14 cellular contexts compared by ENCODE assay signal in genomic region chr3:39127296-39127906, GRCh38. TPM values are rescaled to one million over a fixed set of nuclear protein-coding genes. Genes with fewer than 3 reads are reported as not detected.
DNase-seq lines count a peak whose midpoint lies in the region; ATAC-seq, FAIRE-seq and TF ChIP-seq lines count a peak whose summit lies in the region.
"Had no signal": no experiment of that assay in that cellular context is flagged by ENCODE, and none has a peak within 500 bp of the region (broad histone marks: within the 10 kb centered on the region; RNA-seq: fewer than 3 reads in every experiment).

No MANE protein-coding gene starts in this region.

- no peak for TF ChIP-seq POLR2A in K562 (conservative IDR thresholded peaks at IDR 0.05)

- no peaks in the 10 kb centered on the region for H3K79me2 ChIP-seq in K562 (ENCODE audit: control insufficient read depth, insufficient read depth, low read length)

- no peaks in the 10 kb centered on the region for H3K9me3 ChIP-seq in K562 (replicated peaks; ENCODE audit: control insufficient read depth, insufficient read depth, low read depth, low read length)
- H3K9me3 ChIP-seq: gastrocnemius medialis, SK-N-SH had no signal

- POLR2A ChIA-PET in K562 (lab: Yijun Ruan, JAX), result interaction anchor here (0.6 to 4.1 kb wide), 10 partner anchors 9 to 161 kb away, joined by 3 to 21 read pairs (median 4); no protein-coding TSS in a partner anchor

- TF ChIP-seq RAD21 in K562 (CRISPR knock-in tag; conservative IDR thresholded peaks at IDR 0.05 in 1 of 2, IDR thresholded peaks at IDR 0.05 in 1 of 2), result no peak

- H3K4me3 ChIP-seq in HL-60 (replicated peaks; ENCODE audit: insufficient read depth, low read length) (no peak overlapping the region), K562 (no peak overlapping the region)
- H3K4me3 ChIP-seq: gastrocnemius medialis had no signal

- ATAC-seq in K562, result no peak

- H3K9ac ChIP-seq in K562 (ENCODE audit: insufficient read depth in 1 of 2, low read depth in 2 of 2, low read length in 2 of 2), result peak overlapping the region in 1 of 2 experiments; percentile 15; a peak in 1 of 4 replicates
- H3K9ac ChIP-seq: KMS-11, SK-N-SH had no signal

- H3K4me1 Mint-ChIP-seq in activated T-cell treated with anti-CD3 and anti-CD28 coated beads, Interleukin-2, amount 50 U/mL, for 24 hours (ENCODE audit: low read depth), result peaks cover 20% of the 10 kb centered on the region
- peaks cover 37% of the 10 kb centered on the region for H3K4me1 Mint-ChIP-seq in progenitor cell of endocrine pancreas (ENCODE audit: low read depth)

- no peaks in the 10 kb centered on the region for H3K36me3 ChIP-seq in K562 (ENCODE audit: control insufficient read depth, insufficient read depth, low read length)
- H3K36me3 ChIP-seq: gastrocnemius medialis had no signal

- no peaks in the 10 kb centered on the region for H3K9me1 ChIP-seq in K562 (ENCODE audit: control insufficient read depth, insufficient read depth, low read length)

- H2AFZ ChIP-seq in K562 (ENCODE audit: low read depth, low read length), result no peak overlapping the region

- no peaks in the 10 kb centered on the region for H3K9me3 Mint-ChIP-seq in activated T-cell treated with anti-CD3 and anti-CD28 coated beads, Interleukin-2, amount 50 U/mL, for 24 hours
- no peaks in the 10 kb centered on the region for H3K9me3 Mint-ChIP-seq in progenitor cell of endocrine pancreas (ENCODE audit: low read depth)
- H3K9me3 Mint-ChIP-seq: nephron had no signal

- DNase-seq in activated T-cell treated with anti-CD3 and anti-CD28 coated beads, Interleukin-2, amount 50 U/mL, for 24 hours, result no peak
- DNase-seq in activated T-cell treated with anti-CD3 and anti-CD28 coated beads, Interleukin-2, amount 50 U/mL, for 1 hour, result no peak
- no peak for DNase-seq in HL-60 (ENCODE audit: low read depth in 1 of 2, low spot score in 1 of 2)
- DNase-seq in K562 (ENCODE audit: extremely low read depth in 1 of 4, low spot score in 3 of 4), result no peak
- no peak for DNase-seq in progenitor cell of endocrine pancreas (ENCODE audit: low spot score, unreplicated experiment)
- DNase-seq in mesenteric fat pad (ENCODE audit: low spot score), result no peak
- DNase-seq in NCI-H1930 (lab: John Stamatoyannopoulos, UW), result no peak
- no peak for DNase-seq in NCI-H82 (lab: John Stamatoyannopoulos, UW)
- DNase-seq: amniotic stem cell, gastrocnemius medialis had no signal

- H3K27ac ChIP-seq in HL-60 (replicated peaks) (0 out of 2 replicates have a peak overlapping the region, but pooled peaks have one; percentile 29), K562 (ENCODE audit: extremely low read depth, low read depth, low read length) (no peak overlapping the region)
- H3K27ac ChIP-seq: epithelial cell of prostate, gastrocnemius medialis, KMS-11 had no signal

- no peak for TF ChIP-seq EP300 in K562 (IDR thresholded peaks at IDR 0.05; ENCODE audit: low read length)

- H4K20me1 ChIP-seq in K562 (replicated peaks; ENCODE audit: control insufficient read depth, insufficient read depth, low read length), result no peaks in the 10 kb centered on the region

- CTCF ChIA-PET in K562 (lab: Yijun Ruan, JAX; ENCODE audit: low intra/inter-chr PET ratio), result interaction anchor here (2.2 to 3.0 kb wide), 2 partner anchors 57 to 160 kb away, joined by 10 to 42 read pairs; no protein-coding TSS in a partner anchor

- intact Hi-C loops in K562 (cut with micrococcal nuclease), result loop anchor here (2.0 to 5.0 kb wide), 3 partner anchors 21 to 250 kb away; no protein-coding TSS in a partner anchor

- WGBS in K562 (ENCODE audit: insufficient coverage, low coverage, missing lambda C conversion rate), result 15% methylated on average over 7 of the region's 7 CpGs

- no TSS peak for BruUV-seq in K562 (replicated peaks; lab: Mats Ljungman, UMichigan)

- no peaks in the 10 kb centered on the region for H3K27me3 Mint-ChIP-seq in activated T-cell treated with anti-CD3 and anti-CD28 coated beads, Interleukin-2, amount 50 U/mL, for 24 hours
- H3K27me3 Mint-ChIP-seq in progenitor cell of endocrine pancreas, result no peaks in the 10 kb centered on the region

- no peaks in the 10 kb centered on the region for H3K36me3 Mint-ChIP-seq in activated T-cell treated with anti-CD3 and anti-CD28 coated beads, Interleukin-2, amount 50 U/mL, for 24 hours (ENCODE audit: low read depth)
- H3K36me3 Mint-ChIP-seq in progenitor cell of endocrine pancreas (ENCODE audit: insufficient read depth), result no peaks in the 10 kb centered on the region

- H3K4me1 ChIP-seq in K562 (replicated peaks in 1 of 2; ENCODE audit: control insufficient read depth in 2 of 2, insufficient read depth in 2 of 2, low read length in 2 of 2), result no peaks in the 10 kb centered on the region; a peak in 1 of 5 replicates
- H3K4me1 ChIP-seq: gastrocnemius medialis had no signal

- in situ Hi-C loops in K562 (cut with MboI), result loop anchor here (5.0 to 10.0 kb wide), 3 partner anchors 60 to 257 kb away; partner anchors contain the start of gene SLC25A38

- H3K27ac Mint-ChIP-seq in activated T-cell treated with anti-CD3 and anti-CD28 coated beads, Interleukin-2, amount 50 U/mL, for 24 hours, result peak overlapping the region; percentile 35
- H3K27ac Mint-ChIP-seq in progenitor cell of endocrine pancreas, result peak overlapping the region; percentile 48

- H3K27me3 ChIP-seq in HL-60 (ENCODE audit: insufficient read depth, poor library complexity, severe bottlenecking), result no peaks in the 10 kb centered on the region
- no peaks in the 10 kb centered on the region for H3K27me3 ChIP-seq in K562 (ENCODE audit: control insufficient read depth in 2 of 2, insufficient read depth in 2 of 2, low read length in 2 of 2)
- H3K27me3 ChIP-seq: gastrocnemius medialis had no signal

- no peak for FAIRE-seq in K562 (lab: Jason Lieb, UNC)

- no peak overlapping the region for H3K4me2 ChIP-seq in K562 (ENCODE audit: insufficient read depth, low read length)
- H3K4me2 ChIP-seq: KMS-11, SK-N-SH had no signal

- H3K4me3 Mint-ChIP-seq in activated T-cell treated with anti-CD3 and anti-CD28 coated beads, Interleukin-2, amount 50 U/mL, for 24 hours, result no peak overlapping the region
- no peak overlapping the region for H3K4me3 Mint-ChIP-seq in progenitor cell of endocrine pancreas (ENCODE audit: low read depth)
- H3K4me3 Mint-ChIP-seq: nephron had no signal

- no peak for TF ChIP-seq CTCF in HL-60 (IDR thresholded peaks at IDR 0.05; ENCODE audit: insufficient read depth, low read length)
- TF ChIP-seq CTCF in K562 (IDR thresholded peaks at IDR 0.05 in 2 of 3, conservative IDR thresholded peaks at IDR 0.05 in 1 of 3; ENCODE audit: insufficient read depth in 2 of 3, low read depth in 1 of 3, low read length in 3 of 3), result no peak
- no peak for TF ChIP-seq CTCF in progenitor cell of endocrine pancreas (IDR thresholded peaks at IDR 0.05; ENCODE audit: unreplicated experiment)

RNA-seq across cellular contexts. Expression of gene TTC21A, which starts 19.9 kb away (rescaled TPM):
- 7.6 and 12.4 TPM in 2 replicates for total RNA-seq in K562 (2011; cell fraction: chromatin; rRNA removed; ENCODE audit: low replicate concordance)
- total RNA-seq in K562 (2011; cell fraction: nucleolus; rRNA removed), result 5.8 and 6.7 TPM in 2 replicates
- total RNA-seq in K562 (2011; cell fraction: nucleoplasm; rRNA removed), result 5.1 and 8.2 TPM in 2 replicates
- total RNA-seq in K562 (2014; rRNA removed), result 0.36 and 0.37 TPM in 2 replicates
- 0.32 and 0.47 TPM in 2 replicates for total RNA-seq in K562 (2014; rRNA removed; fragmentation: Illumina TruSeq; extraction: Trizol)
- 0.83 and 1.2 TPM in 2 replicates for total RNA-seq in K562 (2015; rRNA removed; fragmentation: Illumina TruSeq; extraction: Trizol)
- total RNA-seq in K562 (2021), result 1.4 and 1.7 TPM in 2 replicates
- 0.84 and 1.1 TPM in 2 replicates for polyA plus RNA-seq in K562 (2011; rRNA removed)
- polyA plus RNA-seq in K562 (2011; cell fraction: cytosol; rRNA removed), result 0.66 and 1.1 TPM in 2 replicates
- 5.1 and 6.7 TPM in 2 replicates for polyA plus RNA-seq in K562 (2011; cell fraction: nucleus; rRNA removed)
- 1.3 and 2.7 TPM in 2 replicates for polyA plus RNA-seq in K562 (2012)
- 0.70 and 0.94 TPM in 2 replicates for polyA plus RNA-seq in K562 (2014; fragmentation: Illumina TruSeq; extraction: Trizol)
- polyA plus RNA-seq in K562 (2014; fragmentation: Nextera tagmentation; extraction: Ambion mirVana), result under 1 TPM; 0.22 to 0.35 TPM
- 0.93 and 1.4 TPM in 2 replicates for polyA plus RNA-seq in K562 (2014; rRNA removed)
- polyA minus RNA-seq in K562 (2011; rRNA and poly(A)+ RNA removed), result 1.3 and 2.1 TPM in 2 replicates
- polyA minus RNA-seq in K562 (2011; cell fraction: cytosol; rRNA and poly(A)+ RNA removed), result 0.67 TPM in 1 of 2 replicates, not detected in the other
- polyA minus RNA-seq in K562 (2011; cell fraction: nucleus; rRNA and poly(A)+ RNA removed), result 3.5 and 4.1 TPM in 2 replicates
- total RNA-seq in progenitor cell of endocrine pancreas, result 16.1 and 17.2 TPM in 2 replicates
- 3.1 TPM for total RNA-seq in mesenteric fat pad

RNA-seq across cellular contexts. Expression of gene GORASP1, which starts 20.0 kb away (rescaled TPM):
- 170 and 347 TPM in 2 replicates for total RNA-seq in K562 (2011; cell fraction: chromatin; rRNA removed; ENCODE audit: low replicate concordance)
- total RNA-seq in K562 (2011; cell fraction: nucleolus; rRNA removed), result 220 and 236 TPM in 2 replicates
- total RNA-seq in K562 (2011; cell fraction: nucleoplasm; rRNA removed), result 186 and 187 TPM in 2 replicates
- total RNA-seq in K562 (2014; rRNA removed) (67.6 and 83.5 TPM in 2 replicates), K562 (2014; rRNA removed; fragmentation: Illumina TruSeq; extraction: Trizol) (39.7 and 46.8 TPM in 2 replicates), K562 (2015; rRNA removed; fragmentation: Illumina TruSeq; extraction: Trizol) (65.3 and 67.6 TPM in 2 replicates), K562 (2021) (80.7 and 81.2 TPM in 2 replicates), progenitor cell of endocrine pancreas (64.3 and 72.8 TPM in 2 replicates), mesenteric fat pad (58.7 TPM)
- polyA plus RNA-seq in K562 (2011; rRNA removed) (87.9 and 116 TPM in 2 replicates), K562 (2014; fragmentation: Illumina TruSeq; extraction: Trizol) (71.3 and 81.3 TPM in 2 replicates), K562 (2014; fragmentation: Nextera tagmentation; extraction: Ambion mirVana) (10 to 100 TPM in 1 of 2 experiments, 1 to 10 TPM in 1; 8.4 to 14.0 TPM), K562 (2014; rRNA removed) (75.3 and 82.3 TPM in 2 replicates)
- polyA plus RNA-seq in K562 (2011; cell fraction: cytosol; rRNA removed), result 88.5 and 108 TPM in 2 replicates
- polyA plus RNA-seq in K562 (2011; cell fraction: nucleus; rRNA removed), result 454 and 537 TPM in 2 replicates
- 72.8 and 104 TPM in 2 replicates for polyA plus RNA-seq in K562 (2012)
- polyA minus RNA-seq in K562 (2011; rRNA and poly(A)+ RNA removed), result 48.5 and 49.2 TPM in 2 replicates
- 42.4 and 49.5 TPM in 2 replicates for polyA minus RNA-seq in K562 (2011; cell fraction: cytosol; rRNA and poly(A)+ RNA removed)
- polyA minus RNA-seq in K562 (2011; cell fraction: nucleus; rRNA and poly(A)+ RNA removed), result 120 and 149 TPM in 2 replicates

RNA-seq across cellular contexts. Expression of gene CSRNP1, which starts 26.0 kb away (rescaled TPM):
- total RNA-seq in K562 (2011; cell fraction: chromatin; rRNA removed; ENCODE audit: low replicate concordance), result 18.4 and 48.8 TPM in 2 replicates
- total RNA-seq in K562 (2011; cell fraction: nucleolus; rRNA removed), result 34.9 and 41.4 TPM in 2 replicates
- 17.7 and 23.9 TPM in 2 replicates for total RNA-seq in K562 (2011; cell fraction: nucleoplasm; rRNA removed)
- total RNA-seq in K562 (2014; rRNA removed) (16.8 and 23.2 TPM in 2 replicates), K562 (2014; rRNA removed; fragmentation: Illumina TruSeq; extraction: Trizol) (5.6 and 7.9 TPM in 2 replicates), K562 (2015; rRNA removed; fragmentation: Illumina TruSeq; extraction: Trizol) (9.2 and 9.8 TPM in 2 replicates), K562 (2021) (18.1 and 18.9 TPM in 2 replicates), progenitor cell of endocrine pancreas (6.6 and 6.7 TPM in 2 replicates), mesenteric fat pad (130 TPM)
- polyA plus RNA-seq in K562 (2011; rRNA removed) (14.2 and 14.5 TPM in 2 replicates), K562 (2014; fragmentation: Illumina TruSeq; extraction: Trizol) (12.7 and 13.3 TPM in 2 replicates), K562 (2014; fragmentation: Nextera tagmentation; extraction: Ambion mirVana) (under 1 TPM; 0.72 to 0.89 TPM), K562 (2014; rRNA removed) (10.9 and 11.4 TPM in 2 replicates)
- polyA plus RNA-seq in K562 (2011; cell fraction: cytosol; rRNA removed), result 16.4 and 30.7 TPM in 2 replicates
- 25.6 and 46.6 TPM in 2 replicates for polyA plus RNA-seq in K562 (2011; cell fraction: nucleus; rRNA removed)
- 16.6 and 24.6 TPM in 2 replicates for polyA plus RNA-seq in K562 (2012)
- 14.7 and 23.4 TPM in 2 replicates for polyA minus RNA-seq in K562 (2011; rRNA and poly(A)+ RNA removed)
- polyA minus RNA-seq in K562 (2011; cell fraction: cytosol; rRNA and poly(A)+ RNA removed), result 13.8 and 19.9 TPM in 2 replicates
- 21.9 and 22.3 TPM in 2 replicates for polyA minus RNA-seq in K562 (2011; cell fraction: nucleus; rRNA and poly(A)+ RNA removed)
